Comparison of ENCODE assay signal across 1 cellular context in the genomic region with DNA sequence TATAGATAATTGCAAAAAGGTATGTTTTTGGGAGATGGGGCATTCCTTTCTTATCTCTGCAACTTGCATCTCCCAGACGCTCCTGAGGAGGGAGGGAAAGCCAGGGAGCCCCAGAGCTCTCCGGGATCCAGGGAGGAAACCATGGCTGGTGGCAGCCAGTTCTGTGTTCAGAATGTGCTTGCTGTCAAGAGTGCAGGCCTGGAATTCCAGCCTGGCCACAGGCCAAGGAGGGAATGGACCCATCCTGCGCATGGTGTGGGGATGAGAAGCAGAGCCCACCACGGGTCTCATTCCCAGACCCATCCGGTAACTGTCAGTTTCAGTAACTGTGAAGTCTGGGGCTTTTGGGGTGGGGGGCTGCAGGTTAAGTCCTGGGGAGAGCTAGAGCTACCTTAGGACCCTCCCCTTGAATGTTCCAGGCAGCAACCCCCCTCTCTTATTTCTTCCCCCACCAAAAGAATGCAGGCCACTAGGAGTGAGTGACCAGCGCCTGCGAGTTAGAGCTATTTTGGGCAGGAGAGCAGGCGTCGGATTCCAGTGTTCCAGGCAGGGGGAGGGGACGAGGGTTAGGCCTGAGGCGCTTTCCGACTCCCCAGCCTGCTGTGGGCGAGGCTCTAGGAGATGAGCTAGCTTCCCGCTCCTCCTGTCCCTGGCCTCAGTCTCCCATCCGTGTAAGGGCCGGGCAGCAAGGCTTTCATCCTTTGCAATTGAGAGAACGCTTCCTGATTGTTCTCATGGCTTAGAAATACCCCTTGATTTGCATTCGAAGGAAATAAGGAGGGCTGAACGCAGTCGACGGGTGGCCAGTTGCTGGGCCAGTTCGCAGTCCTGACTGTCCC.
A peak's percentile ranks its signal among the peaks of the same experiment; 100 is the strongest.
TF ChIP-seq lines count a peak whose summit lies in the region.

No MANE protein-coding gene starts in this region.

TF ChIP-seq in K562, 482 proteins besides CTCF, POLR2A, EP300 and RAD21 (continues in another document):
- TF ChIP-seq NUFIP1 (IDR thresholded peaks at IDR 0.05; ENCODE audit: partially characterized antibody) = no peak
- no peak for TF ChIP-seq PRPF4 (IDR thresholded peaks at IDR 0.05; ENCODE audit: insufficient read depth, low read depth, low read length, poor library complexity, severe bottlenecking)
- no peak for TF ChIP-seq ZNF134 (CRISPR knock-in tag; conservative IDR thresholded peaks at IDR 0.05)
- no peak for TF ChIP-seq THRAP3 (IDR thresholded peaks at IDR 0.05; ENCODE audit: borderline replicate concordance)
- no peak for TF ChIP-seq CBX8 (IDR thresholded peaks at IDR 0.05; ENCODE audit: borderline replicate concordance, extremely low read depth, low read depth, low read length, poor library complexity, severe bottlenecking)
- TF ChIP-seq, protein P1, sequence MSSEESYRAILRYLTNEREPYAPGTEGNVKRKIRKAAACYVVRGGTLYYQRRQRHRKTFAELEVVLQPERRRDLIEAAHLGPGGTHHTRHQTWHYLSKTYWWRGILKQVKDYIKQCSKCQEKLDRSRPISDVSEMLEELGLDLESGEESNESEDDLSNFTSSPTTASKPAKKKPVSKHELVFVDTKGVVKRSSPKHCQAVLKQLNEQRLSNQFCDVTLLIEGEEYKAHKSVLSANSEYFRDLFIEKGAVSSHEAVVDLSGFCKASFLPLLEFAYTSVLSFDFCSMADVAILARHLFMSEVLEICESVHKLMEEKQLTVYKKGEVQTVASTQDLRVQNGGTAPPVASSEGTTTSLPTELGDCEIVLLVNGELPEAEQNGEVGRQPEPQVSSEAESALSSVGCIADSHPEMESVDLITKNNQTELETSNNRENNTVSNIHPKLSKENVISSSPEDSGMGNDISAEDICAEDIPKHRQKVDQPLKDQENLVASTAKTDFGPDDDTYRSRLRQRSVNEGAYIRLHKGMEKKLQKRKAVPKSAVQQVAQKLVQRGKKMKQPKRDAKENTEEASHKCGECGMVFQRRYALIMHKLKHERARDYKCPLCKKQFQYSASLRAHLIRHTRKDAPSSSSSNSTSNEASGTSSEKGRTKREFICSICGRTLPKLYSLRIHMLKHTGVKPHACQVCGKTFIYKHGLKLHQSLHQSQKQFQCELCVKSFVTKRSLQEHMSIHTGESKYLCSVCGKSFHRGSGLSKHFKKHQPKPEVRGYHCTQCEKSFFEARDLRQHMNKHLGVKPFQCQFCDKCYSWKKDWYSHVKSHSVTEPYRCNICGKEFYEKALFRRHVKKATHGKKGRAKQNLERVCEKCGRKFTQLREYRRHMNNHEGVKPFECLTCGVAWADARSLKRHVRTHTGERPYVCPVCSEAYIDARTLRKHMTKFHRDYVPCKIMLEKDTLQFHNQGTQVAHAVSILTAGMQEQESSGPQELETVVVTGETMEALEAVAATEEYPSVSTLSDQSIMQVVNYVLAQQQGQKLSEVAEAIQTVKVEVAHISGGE (CRISPR knock-in tag; IDR thresholded peaks at IDR 0.05) = no peak
- TF ChIP-seq PHB (CRISPR knock-in tag; IDR thresholded peaks at IDR 0.05) = no peak
- TF ChIP-seq ZNF586 (CRISPR knock-in tag; conservative IDR thresholded peaks at IDR 0.05) = no peak
- no peak for TF ChIP-seq SLC30A9 (CRISPR knock-in tag; IDR thresholded peaks at IDR 0.05)
- TF ChIP-seq CBX1 (IDR thresholded peaks at IDR 0.05; ENCODE audit: low read depth) = no peak
- 0 out of 4 replicates have a peak, but pooled peaks of 1 of the 2 experiments have one; percentile 16 for TF ChIP-seq HDAC1 (IDR thresholded peaks at IDR 0.05)
- TF ChIP-seq, protein P2, sequence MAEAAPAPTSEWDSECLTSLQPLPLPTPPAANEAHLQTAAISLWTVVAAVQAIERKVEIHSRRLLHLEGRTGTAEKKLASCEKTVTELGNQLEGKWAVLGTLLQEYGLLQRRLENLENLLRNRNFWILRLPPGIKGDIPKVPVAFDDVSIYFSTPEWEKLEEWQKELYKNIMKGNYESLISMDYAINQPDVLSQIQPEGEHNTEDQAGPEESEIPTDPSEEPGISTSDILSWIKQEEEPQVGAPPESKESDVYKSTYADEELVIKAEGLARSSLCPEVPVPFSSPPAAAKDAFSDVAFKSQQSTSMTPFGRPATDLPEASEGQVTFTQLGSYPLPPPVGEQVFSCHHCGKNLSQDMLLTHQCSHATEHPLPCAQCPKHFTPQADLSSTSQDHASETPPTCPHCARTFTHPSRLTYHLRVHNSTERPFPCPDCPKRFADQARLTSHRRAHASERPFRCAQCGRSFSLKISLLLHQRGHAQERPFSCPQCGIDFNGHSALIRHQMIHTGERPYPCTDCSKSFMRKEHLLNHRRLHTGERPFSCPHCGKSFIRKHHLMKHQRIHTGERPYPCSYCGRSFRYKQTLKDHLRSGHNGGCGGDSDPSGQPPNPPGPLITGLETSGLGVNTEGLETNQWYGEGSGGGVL (CRISPR knock-in tag; IDR thresholded peaks at IDR 0.05) = no peak
- TF ChIP-seq, protein P3, sequence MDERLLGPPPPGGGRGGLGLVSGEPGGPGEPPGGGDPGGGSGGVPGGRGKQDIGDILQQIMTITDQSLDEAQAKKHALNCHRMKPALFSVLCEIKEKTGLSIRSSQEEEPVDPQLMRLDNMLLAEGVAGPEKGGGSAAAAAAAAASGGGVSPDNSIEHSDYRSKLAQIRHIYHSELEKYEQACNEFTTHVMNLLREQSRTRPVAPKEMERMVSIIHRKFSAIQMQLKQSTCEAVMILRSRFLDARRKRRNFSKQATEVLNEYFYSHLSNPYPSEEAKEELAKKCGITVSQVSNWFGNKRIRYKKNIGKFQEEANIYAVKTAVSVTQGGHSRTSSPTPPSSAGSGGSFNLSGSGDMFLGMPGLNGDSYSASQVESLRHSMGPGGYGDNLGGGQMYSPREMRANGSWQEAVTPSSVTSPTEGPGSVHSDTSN (CRISPR knock-in tag; IDR thresholded peaks at IDR 0.05; ENCODE audit: low read depth) = no peak
- TF ChIP-seq, protein P3 (tag; conservative IDR thresholded peaks at IDR 0.05; ENCODE audit: low read depth) = no peak
- no peak for TF ChIP-seq TCF7 (IDR thresholded peaks at IDR 0.05; ENCODE audit: borderline replicate concordance)
- TF ChIP-seq, protein P4, sequence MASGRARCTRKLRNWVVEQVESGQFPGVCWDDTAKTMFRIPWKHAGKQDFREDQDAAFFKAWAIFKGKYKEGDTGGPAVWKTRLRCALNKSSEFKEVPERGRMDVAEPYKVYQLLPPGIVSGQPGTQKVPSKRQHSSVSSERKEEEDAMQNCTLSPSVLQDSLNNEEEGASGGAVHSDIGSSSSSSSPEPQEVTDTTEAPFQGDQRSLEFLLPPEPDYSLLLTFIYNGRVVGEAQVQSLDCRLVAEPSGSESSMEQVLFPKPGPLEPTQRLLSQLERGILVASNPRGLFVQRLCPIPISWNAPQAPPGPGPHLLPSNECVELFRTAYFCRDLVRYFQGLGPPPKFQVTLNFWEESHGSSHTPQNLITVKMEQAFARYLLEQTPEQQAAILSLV (tag; IDR thresholded peaks at IDR 0.05) = no peak
- no peak for TF ChIP-seq OTX1 (CRISPR knock-in tag; IDR thresholded peaks at IDR 0.05)
- TF ChIP-seq MCM5 (IDR thresholded peaks at IDR 0.05; ENCODE audit: low read depth) = no peak
- no peak for TF ChIP-seq JUNB (CRISPR knock-in tag; conservative IDR thresholded peaks at IDR 0.05)
- TF ChIP-seq FOXM1 (IDR thresholded peaks at IDR 0.05; ENCODE audit: low read depth) = no peak
- TF ChIP-seq FOXM1 (CRISPR knock-in tag; IDR thresholded peaks at IDR 0.05; ENCODE audit: low read depth) = no peak
- TF ChIP-seq ZNF589 (CRISPR knock-in tag; IDR thresholded peaks at IDR 0.05; ENCODE audit: low read depth) = no peak
- TF ChIP-seq, protein P5, sequence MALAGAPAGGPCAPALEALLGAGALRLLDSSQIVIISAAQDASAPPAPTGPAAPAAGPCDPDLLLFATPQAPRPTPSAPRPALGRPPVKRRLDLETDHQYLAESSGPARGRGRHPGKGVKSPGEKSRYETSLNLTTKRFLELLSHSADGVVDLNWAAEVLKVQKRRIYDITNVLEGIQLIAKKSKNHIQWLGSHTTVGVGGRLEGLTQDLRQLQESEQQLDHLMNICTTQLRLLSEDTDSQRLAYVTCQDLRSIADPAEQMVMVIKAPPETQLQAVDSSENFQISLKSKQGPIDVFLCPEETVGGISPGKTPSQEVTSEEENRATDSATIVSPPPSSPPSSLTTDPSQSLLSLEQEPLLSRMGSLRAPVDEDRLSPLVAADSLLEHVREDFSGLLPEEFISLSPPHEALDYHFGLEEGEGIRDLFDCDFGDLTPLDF (CRISPR knock-in tag; IDR thresholded peaks at IDR 0.05) = no peak
- peak; percentile 38 to 50; a peak in 1 of 4 replicates for TF ChIP-seq TEAD1 (CRISPR knock-in tag; IDR thresholded peaks at IDR 0.05)
- no peak for TF ChIP-seq MTA1 (IDR thresholded peaks at IDR 0.05; ENCODE audit: borderline replicate concordance)
- no peak for TF ChIP-seq BRD4 (IDR thresholded peaks at IDR 0.05)
- TF ChIP-seq POLR2AphosphoS5 (IDR thresholded peaks at IDR 0.05; ENCODE audit: control insufficient read depth, insufficient read depth, low read depth, low read length) = no peak
- TF ChIP-seq, protein P6, sequence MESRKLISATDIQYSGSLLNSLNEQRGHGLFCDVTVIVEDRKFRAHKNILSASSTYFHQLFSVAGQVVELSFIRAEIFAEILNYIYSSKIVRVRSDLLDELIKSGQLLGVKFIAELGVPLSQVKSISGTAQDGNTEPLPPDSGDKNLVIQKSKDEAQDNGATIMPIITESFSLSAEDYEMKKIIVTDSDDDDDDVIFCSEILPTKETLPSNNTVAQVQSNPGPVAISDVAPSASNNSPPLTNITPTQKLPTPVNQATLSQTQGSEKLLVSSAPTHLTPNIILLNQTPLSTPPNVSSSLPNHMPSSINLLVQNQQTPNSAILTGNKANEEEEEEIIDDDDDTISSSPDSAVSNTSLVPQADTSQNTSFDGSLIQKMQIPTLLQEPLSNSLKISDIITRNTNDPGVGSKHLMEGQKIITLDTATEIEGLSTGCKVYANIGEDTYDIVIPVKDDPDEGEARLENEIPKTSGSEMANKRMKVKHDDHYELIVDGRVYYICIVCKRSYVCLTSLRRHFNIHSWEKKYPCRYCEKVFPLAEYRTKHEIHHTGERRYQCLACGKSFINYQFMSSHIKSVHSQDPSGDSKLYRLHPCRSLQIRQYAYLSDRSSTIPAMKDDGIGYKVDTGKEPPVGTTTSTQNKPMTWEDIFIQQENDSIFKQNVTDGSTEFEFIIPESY (CRISPR knock-in tag; IDR thresholded peaks at IDR 0.05) = no peak
- TF ChIP-seq, protein P7, sequence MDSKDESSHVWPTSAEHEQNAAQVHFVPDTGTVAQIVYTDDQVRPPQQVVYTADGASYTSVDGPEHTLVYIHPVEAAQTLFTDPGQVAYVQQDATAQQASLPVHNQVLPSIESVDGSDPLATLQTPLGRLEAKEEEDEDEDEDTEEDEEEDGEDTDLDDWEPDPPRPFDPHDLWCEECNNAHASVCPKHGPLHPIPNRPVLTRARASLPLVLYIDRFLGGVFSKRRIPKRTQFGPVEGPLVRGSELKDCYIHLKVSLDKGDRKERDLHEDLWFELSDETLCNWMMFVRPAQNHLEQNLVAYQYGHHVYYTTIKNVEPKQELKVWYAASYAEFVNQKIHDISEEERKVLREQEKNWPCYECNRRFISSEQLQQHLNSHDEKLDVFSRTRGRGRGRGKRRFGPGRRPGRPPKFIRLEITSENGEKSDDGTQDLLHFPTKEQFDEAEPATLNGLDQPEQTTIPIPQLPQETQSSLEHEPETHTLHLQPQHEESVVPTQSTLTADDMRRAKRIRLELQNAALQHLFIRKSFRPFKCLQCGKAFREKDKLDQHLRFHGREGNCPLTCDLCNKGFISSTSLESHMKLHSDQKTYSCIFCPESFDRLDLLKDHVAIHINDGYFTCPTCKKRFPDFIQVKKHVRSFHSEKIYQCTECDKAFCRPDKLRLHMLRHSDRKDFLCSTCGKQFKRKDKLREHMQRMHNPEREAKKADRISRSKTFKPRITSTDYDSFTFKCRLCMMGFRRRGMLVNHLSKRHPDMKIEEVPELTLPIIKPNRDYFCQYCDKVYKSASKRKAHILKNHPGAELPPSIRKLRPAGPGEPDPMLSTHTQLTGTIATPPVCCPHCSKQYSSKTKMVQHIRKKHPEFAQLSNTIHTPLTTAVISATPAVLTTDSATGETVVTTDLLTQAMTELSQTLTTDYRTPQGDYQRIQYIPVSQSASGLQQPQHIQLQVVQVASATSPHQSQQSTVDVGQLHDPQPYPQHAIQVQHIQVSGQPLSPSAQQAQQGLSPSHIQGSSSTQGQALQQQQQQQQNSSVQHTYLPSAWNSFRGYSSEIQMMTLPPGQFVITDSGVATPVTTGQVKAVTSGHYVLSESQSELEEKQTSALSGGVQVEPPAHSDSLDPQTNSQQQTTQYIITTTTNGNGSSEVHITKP (IDR thresholded peaks at IDR 0.05; ENCODE audit: partially characterized antibody) = no peak
- TF ChIP-seq TGIF2 (CRISPR knock-in tag; IDR thresholded peaks at IDR 0.05) = no peak
- no peak for TF ChIP-seq MTA2 (IDR thresholded peaks at IDR 0.05; ENCODE audit: low read depth)
- no peak for TF ChIP-seq GABPB2 (CRISPR knock-in tag; conservative IDR thresholded peaks at IDR 0.05)
- TF ChIP-seq ZNF3 (CRISPR knock-in tag; IDR thresholded peaks at IDR 0.05) = no peak
- no peak for TF ChIP-seq LCOR (CRISPR knock-in tag; IDR thresholded peaks at IDR 0.05)
- no peak for TF ChIP-seq HDAC3 (IDR thresholded peaks at IDR 0.05; ENCODE audit: borderline replicate concordance, partially characterized antibody)
- TF ChIP-seq, protein P8, sequence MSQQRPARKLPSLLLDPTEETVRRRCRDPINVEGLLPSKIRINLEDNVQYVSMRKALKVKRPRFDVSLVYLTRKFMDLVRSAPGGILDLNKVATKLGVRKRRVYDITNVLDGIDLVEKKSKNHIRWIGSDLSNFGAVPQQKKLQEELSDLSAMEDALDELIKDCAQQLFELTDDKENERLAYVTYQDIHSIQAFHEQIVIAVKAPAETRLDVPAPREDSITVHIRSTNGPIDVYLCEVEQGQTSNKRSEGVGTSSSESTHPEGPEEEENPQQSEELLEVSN (IDR thresholded peaks at IDR 0.05; ENCODE audit: borderline replicate concordance in 1 of 2, extremely low read depth in 1 of 2, insufficient read depth in 1 of 2, insufficient read length in 1 of 2, low read depth in 1 of 2, low read length in 1 of 2, poor library complexity in 1 of 2, severe bottlenecking in 1 of 2) = peak; percentile 18 to 25
- no peak for TF ChIP-seq SMARCB1 (IDR thresholded peaks at IDR 0.05; ENCODE audit: insufficient read length, low read depth)
- TF ChIP-seq ZNF12 (CRISPR knock-in tag; IDR thresholded peaks at IDR 0.05) = no peak
- TF ChIP-seq KAT7 (CRISPR knock-in tag; IDR thresholded peaks at IDR 0.05; ENCODE audit: borderline replicate concordance) = 0 out of 2 replicates have a peak, but pooled peaks have one; percentile 29
- TF ChIP-seq SAP30 (IDR thresholded peaks at IDR 0.05; ENCODE audit: borderline replicate concordance, insufficient read depth, low read depth, low read length, poor library complexity, severe bottlenecking) = peak; percentile 28
- no peak for TF ChIP-seq CCAR2 (IDR thresholded peaks at IDR 0.05; ENCODE audit: low read depth, low read length)
- TF ChIP-seq PPARD (CRISPR knock-in tag; IDR thresholded peaks at IDR 0.05) = no peak
- TF ChIP-seq, protein P9, sequence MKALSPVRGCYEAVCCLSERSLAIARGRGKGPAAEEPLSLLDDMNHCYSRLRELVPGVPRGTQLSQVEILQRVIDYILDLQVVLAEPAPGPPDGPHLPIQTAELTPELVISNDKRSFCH (CRISPR knock-in tag; IDR thresholded peaks at IDR 0.05) = no peak
- TF ChIP-seq, protein P9 (tag; IDR thresholded peaks at IDR 0.05) = no peak
- no peak for TF ChIP-seq NR2C1 (IDR thresholded peaks at IDR 0.05)
- TF ChIP-seq NR2C1 (tag; IDR thresholded peaks at IDR 0.05) = no peak
